8 cellular contexts compared by ENCODE assay signal in the genomic region with DNA sequence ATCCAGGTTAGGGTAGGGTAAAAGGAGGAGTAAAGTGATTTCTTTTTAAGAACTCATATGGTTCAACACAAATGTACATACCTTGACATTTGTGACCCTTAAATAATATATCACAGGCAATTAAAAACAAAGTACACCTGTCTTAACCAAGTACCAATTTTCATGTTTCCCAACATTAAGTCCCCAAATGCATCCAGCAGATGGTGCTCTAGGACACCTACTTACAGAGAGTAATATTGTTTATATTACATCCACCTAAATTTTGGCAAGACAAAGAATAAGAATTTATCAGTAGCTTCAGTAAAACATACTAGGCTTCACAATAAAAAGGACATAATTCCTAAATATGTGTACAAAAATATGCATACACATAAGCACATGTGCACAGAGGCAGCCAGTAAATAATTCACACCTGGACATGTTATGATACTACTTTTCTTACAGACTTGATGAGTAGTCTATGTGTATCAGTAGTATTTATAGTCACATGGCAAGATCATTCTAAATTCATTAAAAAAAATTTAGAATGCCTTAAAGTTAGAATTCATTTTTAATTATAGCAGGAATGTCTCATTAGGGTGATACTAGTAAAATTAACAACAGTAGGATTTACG.
DNase-seq lines count a peak whose midpoint lies in the region; ATAC-seq and TF ChIP-seq lines count a peak whose summit lies in the region.

No MANE protein-coding gene starts in this region.

- TF ChIP-seq EP300 in Ishikawa (IDR thresholded peaks at IDR 0.05; ENCODE audit: borderline replicate concordance) (no peak), esophagus muscularis mucosa (IDR thresholded peaks at IDR 0.05) (no peak)

- H2BK120ac ChIP-seq in trophoblast cell (ENCODE audit: insufficient read depth, low read length, poor library complexity) = no peak overlapping the region

- intact Hi-C loops in esophagus muscularis mucosa (cut with DNase I) = loop anchor here (10.0 kb wide), 1 partner anchor 567 kb away; no protein-coding TSS in a partner anchor

- H2AFZ ChIP-seq in SU-DHL-6 (ENCODE audit: low read depth, low read length, severe bottlenecking) (no peak overlapping the region), trophoblast cell (ENCODE audit: insufficient read depth, low read length, poor library complexity) (no peak overlapping the region)

- H3K4me2 ChIP-seq in SU-DHL-6 (ENCODE audit: low read depth, low read length, poor library complexity, severe bottlenecking) = no peak overlapping the region
- H3K4me2 ChIP-seq in trophoblast cell (ENCODE audit: low read length) = no peak overlapping the region

- H3K9me3 Mint-ChIP-seq in activated CD8-positive, alpha-beta memory T cell treated with anti-CD3 and anti-CD28 coated beads, Interleukin-2, amount 10 ng/mL, durations not matched to agents 7 days and 5 days (ENCODE audit: low read depth) = no peaks in the 10 kb centered on the region

- H2BK12ac ChIP-seq in trophoblast cell (ENCODE audit: low read length) = no peak overlapping the region

- no peak overlapping the region for H2BK5ac ChIP-seq in trophoblast cell (ENCODE audit: low read depth, low read length, poor library complexity)

- ATAC-seq in activated CD8-positive, alpha-beta memory T cell treated with anti-CD3 and anti-CD28 coated beads, Interleukin-2, amount 10 ng/mL, durations not matched to agents 7 days and 5 days = no peak
- ATAC-seq in HG03469 (IDR thresholded peaks at IDR 0.05; ENCODE audit: unreplicated experiment) = no peak

- H3K4me1 Mint-ChIP-seq in activated CD8-positive, alpha-beta memory T cell treated with anti-CD3 and anti-CD28 coated beads, Interleukin-2, amount 10 ng/mL, durations not matched to agents 7 days and 5 days = peaks cover 2% of the 10 kb centered on the region

- H3K4me3 Mint-ChIP-seq in activated CD8-positive, alpha-beta memory T cell treated with anti-CD3 and anti-CD28 coated beads, Interleukin-2, amount 10 ng/mL, durations not matched to agents 7 days and 5 days = no peak overlapping the region

- no peak overlapping the region for H2AK5ac ChIP-seq in trophoblast cell (ENCODE audit: low read length)

- TF ChIP-seq RAD21 in Ishikawa (IDR thresholded peaks at IDR 0.05; ENCODE audit: low read depth) = peak; percentile 77

- no peaks in the 10 kb centered on the region for H4K20me1 ChIP-seq in SU-DHL-6 (ENCODE audit: low read depth, low read length)

- no peaks in the 10 kb centered on the region for H3K79me1 ChIP-seq in trophoblast cell (ENCODE audit: low read length)

- H3K9me3 ChIP-seq in SU-DHL-6 (ENCODE audit: insufficient read depth, low read length) (no peaks in the 10 kb centered on the region), esophagus muscularis mucosa (no peaks in the 10 kb centered on the region), trophoblast cell (ENCODE audit: insufficient read depth, low read depth, low read length) (no peaks in the 10 kb centered on the region)

- CTCF ChIA-PET in activated CD8-positive, alpha-beta memory T cell treated with anti-CD3 and anti-CD28 coated beads, Interleukin-2, amount 10 ng/mL, durations not matched to agents 7 days and 5 days (lab: Charles Lee) = interaction anchor here (0.6 to 2.4 kb wide), 7 partner anchors 11 to 598 kb away, joined by 3 to 17 read pairs (median 3); no protein-coding TSS in a partner anchor

- H3K4me3 ChIP-seq in SU-DHL-6 (ENCODE audit: insufficient read depth, low read length, poor library complexity, severe bottlenecking) = no peak overlapping the region
- no peak overlapping the region for H3K4me3 ChIP-seq in esophagus muscularis mucosa
- H3K4me3 ChIP-seq in trophoblast cell (ENCODE audit: low read depth, low read length) = no peak overlapping the region

- H3K14ac ChIP-seq in trophoblast cell (ENCODE audit: low read length) = no peak overlapping the region

- H3K27me3 ChIP-seq in SU-DHL-6 (ENCODE audit: low read length) (no peaks in the 10 kb centered on the region), esophagus muscularis mucosa (no peaks in the 10 kb centered on the region), trophoblast cell (ENCODE audit: insufficient read depth, low read length) (no peaks in the 10 kb centered on the region)

- no peak overlapping the region for H3K18ac ChIP-seq in trophoblast cell (ENCODE audit: low read length)

- H3K27me3 Mint-ChIP-seq in activated CD8-positive, alpha-beta memory T cell treated with anti-CD3 and anti-CD28 coated beads, Interleukin-2, amount 10 ng/mL, durations not matched to agents 7 days and 5 days = no peaks in the 10 kb centered on the region

- H3K27ac Mint-ChIP-seq in activated CD8-positive, alpha-beta memory T cell treated with anti-CD3 and anti-CD28 coated beads, Interleukin-2, amount 10 ng/mL, durations not matched to agents 7 days and 5 days = no peak overlapping the region

- no peak for TF ChIP-seq POLR2A in esophagus muscularis mucosa (IDR thresholded peaks at IDR 0.05; ENCODE audit: low read depth)

- H3K36me3 ChIP-seq in SU-DHL-6 (ENCODE audit: low read length) (no peaks in the 10 kb centered on the region), esophagus muscularis mucosa (no peaks in the 10 kb centered on the region), trophoblast cell (ENCODE audit: control insufficient read depth in 1 of 2, insufficient read depth in 2 of 2, low read length in 2 of 2) (no peaks in the 10 kb centered on the region)

- H4K12ac ChIP-seq in trophoblast cell (ENCODE audit: low read depth, low read length) = no peak overlapping the region

- H3K27ac ChIP-seq in SU-DHL-6 (ENCODE audit: low read depth, low read length) (no peak overlapping the region), esophagus muscularis mucosa (replicated peaks in 1 of 4) (no peak overlapping the region), trophoblast cell (ENCODE audit: low read depth, low read length) (no peak overlapping the region)

- H3K79me2 ChIP-seq in SU-DHL-6 (ENCODE audit: insufficient read depth, low read length) (no peaks in the 10 kb centered on the region), trophoblast cell (ENCODE audit: control insufficient read depth, insufficient read depth, low read length, poor library complexity) (no peaks in the 10 kb centered on the region)

- H3K23ac ChIP-seq in trophoblast cell (ENCODE audit: low read length) = no peak overlapping the region

- DNase-seq in activated CD8-positive, alpha-beta memory T cell treated with anti-CD3 and anti-CD28 coated beads, Interleukin-2, amount 10 ng/mL, durations not matched to agents 7 days and 5 days = peak; percentile 55
- DNase-seq in activated CD8-positive, alpha-beta memory T cell treated with anti-CD3 and anti-CD28 coated beads for 24 hours = no peak
- DNase-seq in esophagus muscularis mucosa (ENCODE audit: extremely low spot score) (no peak), trophoblast cell (peak; percentile 48 to 76)
- DNase-seq in activated CD8-positive, alpha-beta memory T cell treated with anti-CD3 and anti-CD28 coated beads, Interleukin-2, amount 50 U/mL, for 48 hours = no peak

- H3K4me1 ChIP-seq in esophagus muscularis mucosa (no peaks in the 10 kb centered on the region), trophoblast cell (ENCODE audit: control insufficient read depth in 1 of 2, insufficient read depth in 2 of 2, low read length in 2 of 2) (no peaks in the 10 kb centered on the region)

- H3K36me3 Mint-ChIP-seq in activated CD8-positive, alpha-beta memory T cell treated with anti-CD3 and anti-CD28 coated beads, Interleukin-2, amount 10 ng/mL, durations not matched to agents 7 days and 5 days = peaks cover 2% of the 10 kb centered on the region

- no peaks in the 10 kb centered on the region for H3F3A ChIP-seq in SU-DHL-6 (ENCODE audit: insufficient read depth)

- no peak overlapping the region for H4K91ac ChIP-seq in trophoblast cell (ENCODE audit: low read depth, low read length)

- no peak overlapping the region for H4K8ac ChIP-seq in trophoblast cell (ENCODE audit: low read depth, low read length)

- H3K9ac ChIP-seq in SU-DHL-6 (ENCODE audit: low read length) (no peak overlapping the region), trophoblast cell (ENCODE audit: low read length) (no peak overlapping the region)

- TF ChIP-seq CTCF in SU-DHL-6 (IDR thresholded peaks at IDR 0.05; ENCODE audit: insufficient read depth, low read length, poor library complexity, severe bottlenecking) (peak; percentile 55), esophagus muscularis mucosa (IDR thresholded peaks at IDR 0.05) (peak; percentile 62 to 65 (median 63))

- WGBS in esophagus muscularis mucosa = 96% methylated on average over 1 of the region's 1 CpG
- no CpG with 5 or more reads among the region's 1 CpG for WGBS in trophoblast cell (ENCODE audit: extremely low coverage, insufficient coverage, insufficient read length)

- no peak overlapping the region for H3K4ac ChIP-seq in trophoblast cell (ENCODE audit: low read depth, low read length)

- no peaks in the 10 kb centered on the region for H3K9me2 ChIP-seq in SU-DHL-6 (replicated peaks; ENCODE audit: insufficient read depth, low read length)

TF ChIP-seq in Ishikawa, 13 proteins besides CTCF, POLR2A, EP300 and RAD21 (continues in another document):
- TF ChIP-seq TCF12 (IDR thresholded peaks at IDR 0.05; ENCODE audit: low read depth) = no peak
- TF ChIP-seq, protein P1, sequence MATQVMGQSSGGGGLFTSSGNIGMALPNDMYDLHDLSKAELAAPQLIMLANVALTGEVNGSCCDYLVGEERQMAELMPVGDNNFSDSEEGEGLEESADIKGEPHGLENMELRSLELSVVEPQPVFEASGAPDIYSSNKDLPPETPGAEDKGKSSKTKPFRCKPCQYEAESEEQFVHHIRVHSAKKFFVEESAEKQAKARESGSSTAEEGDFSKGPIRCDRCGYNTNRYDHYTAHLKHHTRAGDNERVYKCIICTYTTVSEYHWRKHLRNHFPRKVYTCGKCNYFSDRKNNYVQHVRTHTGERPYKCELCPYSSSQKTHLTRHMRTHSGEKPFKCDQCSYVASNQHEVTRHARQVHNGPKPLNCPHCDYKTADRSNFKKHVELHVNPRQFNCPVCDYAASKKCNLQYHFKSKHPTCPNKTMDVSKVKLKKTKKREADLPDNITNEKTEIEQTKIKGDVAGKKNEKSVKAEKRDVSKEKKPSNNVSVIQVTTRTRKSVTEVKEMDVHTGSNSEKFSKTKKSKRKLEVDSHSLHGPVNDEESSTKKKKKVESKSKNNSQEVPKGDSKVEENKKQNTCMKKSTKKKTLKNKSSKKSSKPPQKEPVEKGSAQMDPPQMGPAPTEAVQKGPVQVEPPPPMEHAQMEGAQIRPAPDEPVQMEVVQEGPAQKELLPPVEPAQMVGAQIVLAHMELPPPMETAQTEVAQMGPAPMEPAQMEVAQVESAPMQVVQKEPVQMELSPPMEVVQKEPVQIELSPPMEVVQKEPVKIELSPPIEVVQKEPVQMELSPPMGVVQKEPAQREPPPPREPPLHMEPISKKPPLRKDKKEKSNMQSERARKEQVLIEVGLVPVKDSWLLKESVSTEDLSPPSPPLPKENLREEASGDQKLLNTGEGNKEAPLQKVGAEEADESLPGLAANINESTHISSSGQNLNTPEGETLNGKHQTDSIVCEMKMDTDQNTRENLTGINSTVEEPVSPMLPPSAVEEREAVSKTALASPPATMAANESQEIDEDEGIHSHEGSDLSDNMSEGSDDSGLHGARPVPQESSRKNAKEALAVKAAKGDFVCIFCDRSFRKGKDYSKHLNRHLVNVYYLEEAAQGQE (IDR thresholded peaks at IDR 0.05; ENCODE audit: low read depth) = no peak

Comparison
In these comparisons a context has a peak if more than half of its experiments do, and no peak if none do; other contexts are left out.
1. DNase-seq: peak in activated CD8-positive, alpha-beta memory T cell treated with anti-CD3 and anti-CD28 coated beads, Interleukin-2, amount 10 ng/mL, durations not matched to agents 7 days and 5 days (single experiment) and trophoblast cell (2 of 2); none in activated CD8-positive, alpha-beta memory T cell treated with anti-CD3 and anti-CD28 coated beads for 24 hours (single experiment), esophagus muscularis mucosa (single experiment) and activated CD8-positive, alpha-beta memory T cell treated with anti-CD3 and anti-CD28 coated beads, Interleukin-2, amount 50 U/mL, for 48 hours (single experiment).